ENCODE assay signal across 14 cellular contexts in genomic region chr12:57719777-57720605, GRCh38.
"Had no signal": no experiment of that assay in that cellular context is flagged by ENCODE, and none has a peak within 500 bp of the region (broad histone marks: within the 10 kb centered on the region; RNA-seq: fewer than 3 reads in every experiment).

No MANE protein-coding gene starts in this region.

- H3K9me3 Mint-ChIP-seq: activated B cell treated with CpG ODN at 0.5 μM for 24 hours; activated naive CD4-positive, alpha-beta T cell treated with anti-CD3 and anti-CD28 coated beads, Interleukin-2, amount 50 U/mL, for 24 hours; T-helper 1 cell treated with Interleukin-12 subunit alpha and Interleukin-12 subunit beta and Interleukin-4 antibody, amounts not matched to agents 30 μg/mL and 1 μg/mL, for 36 hours had no signal

- H3K27ac Mint-ChIP-seq: activated B cell treated with CpG ODN at 0.5 μM for 24 hours; activated naive CD4-positive, alpha-beta T cell treated with anti-CD3 and anti-CD28 coated beads, Interleukin-2, amount 50 U/mL, for 24 hours; T-helper 1 cell treated with Interleukin-12 subunit alpha and Interleukin-12 subunit beta and Interleukin-4 antibody, amounts not matched to agents 30 μg/mL and 1 μg/mL, for 36 hours had no signal

- FAIRE-seq: keratinocyte, TTC549, urothelium cell line had no signal

- H3K27ac ChIP-seq: heart right ventricle, left lung, ovary, stomach, thoracic aorta had no signal

- H3K27me3 Mint-ChIP-seq: activated B cell treated with CpG ODN at 0.5 μM for 24 hours; activated naive CD4-positive, alpha-beta T cell treated with anti-CD3 and anti-CD28 coated beads, Interleukin-2, amount 50 U/mL, for 24 hours had no signal

- DNase-seq: activated B cell treated with CpG ODN at 0.5 μM for 24 hours; anterior cingulate cortex; foreskin melanocyte; heart right ventricle; left lung; ovary; stimulated activated CD4-positive, alpha-beta T cell treated with anti-CD3 and anti-CD28 coated beads, Interleukin-4, amount 100 ng/mL, for 1 hour; stomach had no signal

- ATAC-seq: left lung had no signal

- H3K4me3 Mint-ChIP-seq: activated B cell treated with CpG ODN at 0.5 μM for 24 hours; activated naive CD4-positive, alpha-beta T cell treated with anti-CD3 and anti-CD28 coated beads, Interleukin-2, amount 50 U/mL, for 24 hours; T-helper 1 cell treated with Interleukin-12 subunit alpha and Interleukin-12 subunit beta and Interleukin-4 antibody, amounts not matched to agents 30 μg/mL and 1 μg/mL, for 36 hours had no signal
